Comparison of ENCODE assay signal across 8 cellular contexts in genomic region chr7:144835668-144836544, GRCh38. TPM values are rescaled to one million over a fixed set of nuclear protein-coding genes. Genes with fewer than 3 reads are reported as not detected.
DNase-seq lines count a peak whose midpoint lies in the region; ATAC-seq and TF ChIP-seq lines count a peak whose summit lies in the region.

TPK1 (minus strand) TSS chr7:144836053; CDS start chr7:144835602, 451 bp downstream.

- no peaks in the 10 kb centered on the region for H3K27me3 Mint-ChIP-seq in activated CD8-positive, alpha-beta T cell treated with anti-CD3 and anti-CD28 coated beads for 36 hours

- peaks cover 30% of the 10 kb centered on the region for H3K4me1 Mint-ChIP-seq in activated CD8-positive, alpha-beta T cell treated with anti-CD3 and anti-CD28 coated beads for 36 hours (ENCODE audit: low read depth)

- peak in 1 of 2 donors; percentile 67 for TF ChIP-seq POLR2A in lower leg skin (IDR thresholded peaks at IDR 0.05)

- H3K4me3 ChIP-seq in lower leg skin (ENCODE audit: low read depth, poor library complexity, severe bottlenecking): peak within 1 kb of the TSS; percentile 54

- peak; percentile 96 for DNase-seq in CD1c-positive myeloid dendritic cell (ENCODE audit: extremely low spot score)
- DNase-seq in NCI-H774 (lab: John Stamatoyannopoulos, UW): peak; percentile 89
- DNase-seq in activated CD8-positive, alpha-beta T cell treated with anti-CD3 and anti-CD28 coated beads for 36 hours: peak; percentile 92
- peak; percentile 91 for DNase-seq in ecto neural progenitor cell (ENCODE audit: low spot score)
- peak; percentile 85 to 98 for DNase-seq in lower leg skin (ENCODE audit: low spot score in 2 of 2)
- DNase-seq in stimulated activated CD4-positive, alpha-beta T cell treated with anti-CD3 and anti-CD28 coated beads, Interleukin-4, amount 100 ng/mL, for 4 hours: peak; percentile 87 to 90

- peak within 1 kb of the TSS; percentile 99 for H3K27ac Mint-ChIP-seq in activated CD8-positive, alpha-beta T cell treated with anti-CD3 and anti-CD28 coated beads for 36 hours

- CTCF ChIA-PET in activated CD8-positive, alpha-beta T cell treated with anti-CD3 and anti-CD28 coated beads for 36 hours (lab: Charles Lee): interaction anchor here (0.7 to 2.7 kb wide), 10 partner anchors 10 to 170 kb away, joined by 3 to 20 read pairs (median 4); no protein-coding TSS in a partner anchor

- peaks cover 12% of the 10 kb centered on the region for H3K9me3 Mint-ChIP-seq in activated CD8-positive, alpha-beta T cell treated with anti-CD3 and anti-CD28 coated beads for 36 hours

- WGBS in lower leg skin, 2 donors: 12 to 22% methylated on average over 29 to 73 of the region's 81 CpGs

- H3K4me3 Mint-ChIP-seq in activated CD8-positive, alpha-beta T cell treated with anti-CD3 and anti-CD28 coated beads for 36 hours: peak within 1 kb of the TSS; percentile 95

- intact Hi-C loops in activated CD8-positive, alpha-beta T cell treated with anti-CD3 and anti-CD28 coated beads for 36 hours (cut with micrococcal nuclease): loop anchor here (10.0 kb wide), 1 partner anchor 101 kb away; no protein-coding TSS in a partner anchor
- intact Hi-C loops in lower leg skin (cut with DNase I; ENCODE audit: low total_unique reads): no loop called here

- ATAC-seq in GM19372 (IDR thresholded peaks at IDR 0.05; ENCODE audit: low read depth, unreplicated experiment) (peak; percentile 84), HG03521 (IDR thresholded peaks at IDR 0.05; ENCODE audit: unreplicated experiment) (peak; percentile 86)
- peak; percentile 88 for ATAC-seq in activated CD8-positive, alpha-beta T cell treated with anti-CD3 and anti-CD28 coated beads for 36 hours

- peaks cover 6% of the 10 kb centered on the region for H3K36me3 Mint-ChIP-seq in activated CD8-positive, alpha-beta T cell treated with anti-CD3 and anti-CD28 coated beads for 36 hours (ENCODE audit: low read depth)

- no peak for TF ChIP-seq CTCF in activated CD8-positive, alpha-beta T cell treated with anti-CD3 and anti-CD28 coated beads for 36 hours (IDR thresholded peaks at IDR 0.05)
- TF ChIP-seq CTCF in lower leg skin (IDR thresholded peaks at IDR 0.05): no peak

- POLR2A ChIA-PET in activated CD8-positive, alpha-beta T cell treated with anti-CD3 and anti-CD28 coated beads for 36 hours (lab: Charles Lee): interaction anchor here (0.7 to 4.4 kb wide), 9 partner anchors 9 to 95 kb away, joined by 3 to 71 read pairs (median 5); no protein-coding TSS in a partner anchor

RNA-seq across cellular contexts. Expression of gene TPK1, which starts in this region (rescaled TPM):
- total RNA-seq in activated CD8-positive, alpha-beta T cell treated with anti-CD3 and anti-CD28 coated beads for 36 hours: 10 to 100 TPM; 15.5 to 15.8 TPM
- total RNA-seq in lower leg skin: 1 to 10 TPM; 1.1 to 5.5 (median 3.3) TPM

Comparison
In these comparisons a context has a peak if more than half of its experiments do, and no peak if none do; other contexts are left out.
1. Peak in every context shown above with its lines: DNase-seq, ATAC-seq and H3K4me3 ChIP-seq.